24 cellular contexts compared by ENCODE assay signal in genomic region chr12:38268612-38269011, GRCh38.
"Had no signal": no experiment of that assay in that cellular context is flagged by ENCODE, and none has a peak within 500 bp of the region (broad histone marks: within the 10 kb centered on the region; RNA-seq: fewer than 3 reads in every experiment).

No MANE protein-coding gene starts in this region.

- H3K27me3 ChIP-seq: colonic mucosa, esophagus muscularis mucosa, esophagus squamous epithelium, foreskin keratinocyte, gastrocnemius medialis, gastroesophageal sphincter, heart left ventricle, heart right ventricle had no signal

- H3K4me3 ChIP-seq: colonic mucosa, coronary artery, dorsolateral prefrontal cortex, esophagus muscularis mucosa, esophagus squamous epithelium, gastrocnemius medialis, gastroesophageal sphincter, heart left ventricle, heart right ventricle had no signal

- H3K27ac ChIP-seq: colonic mucosa, coronary artery, dorsolateral prefrontal cortex, epithelial cell of prostate, esophagus muscularis mucosa, esophagus squamous epithelium, foreskin keratinocyte, gastrocnemius medialis, gastroesophageal sphincter, heart left ventricle, heart right ventricle had no signal

- ATAC-seq: effector memory CD8-positive, alpha-beta T cell; esophagus mucosa; foreskin keratinocyte; gastrocnemius medialis; gastroesophageal sphincter; heart left ventricle; heart right ventricle had no signal

- H3K9me3 ChIP-seq: colonic mucosa, esophagus muscularis mucosa, esophagus squamous epithelium, gastrocnemius medialis, gastroesophageal sphincter, heart right ventricle had no signal

- H3K4me1 ChIP-seq: colonic mucosa, esophagus muscularis mucosa, esophagus squamous epithelium, foreskin keratinocyte, gastrocnemius medialis, gastroesophageal sphincter, heart left ventricle, heart right ventricle had no signal

- DNase-seq: colonic mucosa; cortex of kidney; dermis blood vessel endothelial cell; dorsolateral prefrontal cortex; effector CD4-positive, alpha-beta T cell; effector CD8-positive, alpha-beta T cell; effector memory CD4-positive, alpha-beta T cell; effector memory CD8-positive, alpha-beta T cell; endodermal cell; erythroblast; esophagus squamous epithelium; foreskin fibroblast; foreskin keratinocyte; foreskin melanocyte; gastrocnemius medialis; glutamatergic neuron; head of caudate nucleus; heart left ventricle; heart right ventricle had no signal

- H3K36me3 ChIP-seq: colonic mucosa, esophagus muscularis mucosa, esophagus squamous epithelium, gastrocnemius medialis, gastroesophageal sphincter, heart left ventricle, heart right ventricle had no signal
